Comparison of ENCODE assay signal across 22 cellular contexts in genomic region chr16:68389006-68389405, GRCh38.
"Had no signal": no experiment of that assay in that cellular context is flagged by ENCODE, and none has a peak within 500 bp of the region (broad histone marks: within the 10 kb centered on the region; RNA-seq: fewer than 3 reads in every experiment).

No MANE protein-coding gene starts in this region.

- H3K4me3 ChIP-seq: body of pancreas, coronary artery, gastrocnemius medialis, mucosa of descending colon, pancreas, right lobe of liver, thyroid gland had no signal

- H3K27ac ChIP-seq: body of pancreas, coronary artery, gastrocnemius medialis, pancreas, right lobe of liver, thyroid gland had no signal

- H3K36me3 Mint-ChIP-seq: activated CD4-positive, alpha-beta memory T cell treated with anti-CD3 and anti-CD28 coated beads for 36 hours; naive B cell; stimulated activated naive B cell treated with anti-CD40 and anti-IgM and Interleukin-4, amounts not matched to agents 10 μg/mL and 1 μg/mL and 100 μg/mL, for 72 hours had no signal

- FAIRE-seq: pancreas, small intestine, TTC549 had no signal

- H3K27me3 Mint-ChIP-seq: activated B cell treated with CpG ODN at 0.5 μM for 24 hours; activated CD4-positive, alpha-beta memory T cell treated with anti-CD3 and anti-CD28 coated beads for 36 hours; naive B cell; stimulated activated naive B cell treated with anti-CD40 and anti-IgM and Interleukin-4, amounts not matched to agents 10 μg/mL and 1 μg/mL and 100 μg/mL, for 72 hours had no signal

- H3K27ac Mint-ChIP-seq: activated B cell treated with CpG ODN at 0.5 μM for 24 hours; activated CD4-positive, alpha-beta memory T cell treated with anti-CD3 and anti-CD28 coated beads for 36 hours; naive B cell; stimulated activated naive B cell treated with anti-CD40 and anti-IgM and Interleukin-4, amounts not matched to agents 10 μg/mL and 1 μg/mL and 100 μg/mL, for 72 hours; T-helper 2 cell treated with Interferon-gamma antibody and Interleukin-4, amounts not matched to agents 5 μg/mL and 100 μg/mL, for 36 hours had no signal

- H3K9me3 Mint-ChIP-seq: activated B cell treated with CpG ODN at 0.5 μM for 24 hours; activated CD4-positive, alpha-beta memory T cell treated with anti-CD3 and anti-CD28 coated beads for 36 hours; naive B cell; stimulated activated naive B cell treated with anti-CD40 and anti-IgM and Interleukin-4, amounts not matched to agents 10 μg/mL and 1 μg/mL and 100 μg/mL, for 72 hours; T-helper 2 cell treated with Interferon-gamma antibody and Interleukin-4, amounts not matched to agents 5 μg/mL and 100 μg/mL, for 36 hours had no signal

- ATAC-seq: body of pancreas; gastrocnemius medialis; left ventricle myocardium superior; mucosa of descending colon; pancreas; stimulated activated naive B cell treated with anti-CD40 and anti-IgM and Interleukin-4, amounts not matched to agents 10 μg/mL and 1 μg/mL and 100 μg/mL, for 72 hours had no signal

- H3K4me3 Mint-ChIP-seq: activated B cell treated with CpG ODN at 0.5 μM for 24 hours; activated CD4-positive, alpha-beta memory T cell treated with anti-CD3 and anti-CD28 coated beads for 36 hours; naive B cell; stimulated activated naive B cell treated with anti-CD40 and anti-IgM and Interleukin-4, amounts not matched to agents 10 μg/mL and 1 μg/mL and 100 μg/mL, for 72 hours; T-helper 2 cell treated with Interferon-gamma antibody and Interleukin-4, amounts not matched to agents 5 μg/mL and 100 μg/mL, for 36 hours had no signal

- DNase-seq: activated B cell treated with CpG ODN at 0.5 μM for 24 hours; activated CD4-positive, alpha-beta memory T cell treated with anti-CD3 and anti-CD28 coated beads for 36 hours; activated CD4-positive, alpha-beta T cell treated with anti-CD3 and anti-CD28 coated beads for 4 hours; activated naive CD4-positive, alpha-beta T cell treated with Interleukin-2 at 50 U/mL for 16 hours; activated T-cell treated with anti-CD3 and anti-CD28 coated beads for 4 hours; body of pancreas; central memory CD4-positive, alpha-beta T cell; gastrocnemius medialis; kidney glomerular epithelial cell; left ventricle myocardium superior; mesenchymal stem cell; naive B cell; pancreas; small intestine; stimulated activated CD4-positive, alpha-beta T cell treated with anti-CD3 and anti-CD28 coated beads, Interleukin-4, amount 100 ng/mL, for 4 hours; stimulated activated naive B cell treated with anti-CD40 and anti-IgM and Interleukin-4, amounts not matched to agents 10 μg/mL and 1 μg/mL and 100 μg/mL, for 72 hours; thyroid gland had no signal
